In the genomic region with DNA sequence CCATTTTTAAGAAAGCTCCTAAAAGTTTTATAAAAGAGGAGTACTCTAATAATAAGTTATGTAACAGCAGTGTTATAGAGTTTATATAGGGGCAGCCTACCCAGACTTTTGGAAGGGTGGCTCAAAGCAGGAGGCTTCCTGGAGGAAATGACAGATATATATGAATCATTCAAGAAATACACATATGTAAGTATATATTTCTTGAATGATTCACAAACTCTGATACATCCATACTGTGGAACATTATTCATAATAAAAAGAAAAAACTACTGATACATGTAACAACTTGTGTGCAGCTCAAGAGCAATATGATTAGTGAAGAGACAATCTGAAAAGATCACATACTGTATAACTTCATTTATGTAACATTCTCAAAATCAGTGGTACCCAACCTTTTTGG, we compare ENCODE assay signal across 17 cellular contexts.
DNase-seq lines count a peak whose midpoint lies in the region; ATAC-seq and TF ChIP-seq lines count a peak whose summit lies in the region.
"Had no signal": no experiment of that assay in that cellular context is flagged by ENCODE, and none has a peak within 500 bp of the region (broad histone marks: within the 10 kb centered on the region; RNA-seq: fewer than 3 reads in every experiment).

No MANE protein-coding gene starts in this region.

- H3K4me1 Mint-ChIP-seq in MCF 10A (ENCODE audit: insufficient read depth, unreplicated experiment) = peaks cover 7% of the 10 kb centered on the region
- H3K4me1 Mint-ChIP-seq in activated naive CD8-positive, alpha-beta T cell treated with anti-CD3 and anti-CD28 coated beads for 36 hours = no peaks in the 10 kb centered on the region

- POLR2A ChIA-PET in MCF 10A (lab: Yijun Ruan, JAX) = interaction anchor here (0.7 kb wide), 1 partner anchor 237 kb away, joined by 3 read pairs; no protein-coding TSS in a partner anchor

- no peaks in the 10 kb centered on the region for H3K27me3 ChIP-seq in breast epithelium
- no peaks in the 10 kb centered on the region for H3K27me3 ChIP-seq in RWPE2 (ENCODE audit: insufficient read depth, poor library complexity, severe bottlenecking)
- H3K27me3 ChIP-seq in lower lobe of right lung (ENCODE audit: low read depth) = no peaks in the 10 kb centered on the region

- no peak for TF ChIP-seq CTCF in MCF 10A (IDR thresholded peaks at IDR 0.05; ENCODE audit: unreplicated experiment)
- TF ChIP-seq CTCF in breast epithelium (IDR thresholded peaks at IDR 0.05) = no peak
- no peak for TF ChIP-seq CTCF in RWPE2 (IDR thresholded peaks at IDR 0.05; ENCODE audit: poor library complexity, severe bottlenecking)
- no peak for TF ChIP-seq CTCF in epithelial cell of esophagus (IDR thresholded peaks at IDR 0.05; ENCODE audit: insufficient read depth, low read depth, low read length, missing control alignments)
- TF ChIP-seq CTCF in lower lobe of right lung (IDR thresholded peaks at IDR 0.05) = no peak

- peaks cover 33% of the 10 kb centered on the region for H3K36me3 Mint-ChIP-seq in MCF 10A (ENCODE audit: insufficient read depth, unreplicated experiment)
- H3K36me3 Mint-ChIP-seq in activated naive CD8-positive, alpha-beta T cell treated with anti-CD3 and anti-CD28 coated beads for 36 hours = no peaks in the 10 kb centered on the region
- H3K36me3 Mint-ChIP-seq: CD8-positive, alpha-beta T cell had no signal

- H3K9me3 Mint-ChIP-seq in MCF 10A (ENCODE audit: unreplicated experiment) = no peaks in the 10 kb centered on the region
- H3K9me3 Mint-ChIP-seq in activated naive CD8-positive, alpha-beta T cell treated with anti-CD3 and anti-CD28 coated beads for 36 hours = no peaks in the 10 kb centered on the region
- H3K9me3 Mint-ChIP-seq: CD8-positive, alpha-beta T cell had no signal

- no peak overlapping the region for H3K4me3 ChIP-seq in breast epithelium
- no peak overlapping the region for H3K4me3 ChIP-seq in RWPE2 (ENCODE audit: severe bottlenecking)
- H3K4me3 ChIP-seq in epithelial cell of esophagus (ENCODE audit: low read length) = no peak overlapping the region
- no peak overlapping the region for H3K4me3 ChIP-seq in lower lobe of right lung

- no peaks in the 10 kb centered on the region for H3K27me3 Mint-ChIP-seq in MCF 10A (ENCODE audit: insufficient read depth, unreplicated experiment)
- no peaks in the 10 kb centered on the region for H3K27me3 Mint-ChIP-seq in activated naive CD8-positive, alpha-beta T cell treated with anti-CD3 and anti-CD28 coated beads for 36 hours

- CTCF ChIA-PET in MCF 10A (lab: Yijun Ruan, JAX) = no interaction called here

- H3K27ac Mint-ChIP-seq in MCF 10A (ENCODE audit: low read depth, unreplicated experiment) = no peak overlapping the region
- H3K27ac Mint-ChIP-seq in activated naive CD8-positive, alpha-beta T cell treated with anti-CD3 and anti-CD28 coated beads for 36 hours = no peak overlapping the region
- H3K27ac Mint-ChIP-seq: CD8-positive, alpha-beta T cell had no signal

- no peak for TF ChIP-seq POLR2A in breast epithelium (IDR thresholded peaks at IDR 0.05)

- no peak overlapping the region for H3K27ac ChIP-seq in breast epithelium
- peak overlapping the region; percentile 77 for H3K27ac ChIP-seq in RWPE2 (ENCODE audit: poor library complexity, severe bottlenecking)
- H3K27ac ChIP-seq in lower lobe of right lung = no peak overlapping the region

- DNase-seq in MCF 10A (ENCODE audit: unreplicated experiment) (peak; percentile 27), breast epithelium (ENCODE audit: low spot score in 2 of 2) (no peak), RWPE2 (ENCODE audit: low spot score) (no peak), epithelial cell of esophagus (ENCODE audit: low read depth) (peak; percentile 81), lower lobe of right lung (no peak), activated T-cell treated with anti-CD3 and anti-CD28 coated beads for 4 hours (no peak)
- no peak for DNase-seq in activated naive CD8-positive, alpha-beta T cell treated with anti-CD3 and anti-CD28 coated beads for 36 hours
- DNase-seq: 8988T; CD8-positive, alpha-beta T cell; DND-41; GOT3; NCI-H187; NCI-H226; NCI-H524 treated with DMSO at 0.1 percent for 48 hours; SHP77 treated with DMSO at 0.1 percent for 48 hours had no signal

- BruUV-seq in MCF 10A (replicated peaks; lab: Mats Ljungman, UMichigan) = no TSS peak

- ATAC-seq in RWPE2 (ENCODE audit: low read depth) (peak; percentile 97), lower lobe of right lung (no peak), HG02642 (IDR thresholded peaks at IDR 0.05; ENCODE audit: poor library complexity, unreplicated experiment) (no peak)
- ATAC-seq: CD8-positive, alpha-beta T cell; Panc1 had no signal

- H3K4me3 Mint-ChIP-seq in MCF 10A (ENCODE audit: unreplicated experiment) = no peak overlapping the region
- no peak overlapping the region for H3K4me3 Mint-ChIP-seq in activated naive CD8-positive, alpha-beta T cell treated with anti-CD3 and anti-CD28 coated beads for 36 hours
- H3K4me3 Mint-ChIP-seq: CD8-positive, alpha-beta T cell had no signal

- no peaks in the 10 kb centered on the region for H3K4me1 ChIP-seq in breast epithelium
- H3K4me1 ChIP-seq in RWPE2 (ENCODE audit: insufficient read depth, poor library complexity, severe bottlenecking) = peaks cover 26% of the 10 kb centered on the region
- no peaks in the 10 kb centered on the region for H3K4me1 ChIP-seq in lower lobe of right lung

- no peaks in the 10 kb centered on the region for H3K9me3 ChIP-seq in breast epithelium
- no peaks in the 10 kb centered on the region for H3K9me3 ChIP-seq in RWPE2 (ENCODE audit: severe bottlenecking)
- H3K9me3 ChIP-seq in lower lobe of right lung = no peaks in the 10 kb centered on the region

- H3K36me3 ChIP-seq in breast epithelium (no peaks in the 10 kb centered on the region), RWPE2 (ENCODE audit: low read depth) (peaks cover 51% of the 10 kb centered on the region), lower lobe of right lung (peaks cover 55% of the 10 kb centered on the region)

- intact Hi-C loops in MCF 10A (cut with micrococcal nuclease) (no loop called here), breast epithelium (cut with DNase I; ENCODE audit: low total_unique reads) (no loop called here), lower lobe of right lung (cut with DNase I) (no loop called here)

Comparison
In these comparisons a context has a peak if more than half of its experiments do, and no peak if none do; other contexts are left out.
1. DNase-seq: peak in MCF 10A (single experiment) and epithelial cell of esophagus (single experiment); none in breast epithelium (0 of 2), RWPE2 (single experiment), lower lobe of right lung (single experiment), activated naive CD8-positive, alpha-beta T cell treated with anti-CD3 and anti-CD28 coated beads for 36 hours (single experiment) and activated T-cell treated with anti-CD3 and anti-CD28 coated beads for 4 hours (single experiment).